ENCODE assay signal across 22 cellular contexts in the genomic region with DNA sequence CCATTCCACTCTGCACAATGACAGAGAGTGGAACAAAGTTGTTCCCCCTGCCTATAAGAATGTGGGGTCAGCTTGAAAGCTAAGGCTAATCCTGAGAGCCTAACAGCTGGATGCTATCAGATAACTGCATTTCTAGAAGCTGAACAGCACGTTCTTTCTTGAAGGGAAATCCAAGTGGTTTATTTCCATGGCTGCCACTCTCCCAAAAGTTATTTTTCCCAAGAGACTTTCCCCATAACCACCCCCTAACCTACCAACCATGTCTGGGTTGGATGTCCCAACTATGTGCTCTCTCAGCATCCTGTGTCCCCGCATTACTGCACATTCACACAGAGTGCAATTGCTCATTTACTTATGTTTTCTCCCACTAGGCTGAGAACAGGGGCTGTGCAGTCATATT.
"Had no signal": no experiment of that assay in that cellular context is flagged by ENCODE, and none has a peak within 500 bp of the region (broad histone marks: within the 10 kb centered on the region; RNA-seq: fewer than 3 reads in every experiment).

No MANE protein-coding gene starts in this region.

- H3K9me3 ChIP-seq: psoas muscle, sigmoid colon had no signal

- H3K27ac Mint-ChIP-seq: activated naive CD8-positive, alpha-beta T cell treated with anti-CD3 and anti-CD28 coated beads, Interleukin-2, amount 10 ng/mL, durations not matched to agents 7 days and 5 days; activated T-helper 1 cell treated with anti-CD3 and anti-CD28 coated beads, Interleukin-12 subunit alpha, Interleukin-12 subunit beta, Interleukin-2, Interleukin-4 antibody, amounts not matched to agents 30 ng/mL and 10 ng/mL and 1 ng/mL, durations not matched to agents 14 hours and 24 hours and 36 hours; dendritic cell treated with granulocyte-macrophage colony-stimulating factor and Interleukin-4, amounts not matched to agents 40 ng/mL and 50 ng/mL, for 4 days; effector memory CD8-positive, alpha-beta T cell; immature natural killer cell; memory B cell; natural killer cell; stimulated activated effector memory CD8-positive, alpha-beta T cell treated with anti-CD3 and anti-CD28 coated beads, Interleukin-12 subunit alpha, Interleukin-12 subunit beta, amount 100 ng/mL, for 72 hours had no signal

- H3K27me3 ChIP-seq: sigmoid colon had no signal

- H3K4me3 ChIP-seq: psoas muscle, sigmoid colon had no signal

- H3K4me1 ChIP-seq: psoas muscle, sigmoid colon had no signal

- H3K4me3 Mint-ChIP-seq: activated naive CD8-positive, alpha-beta T cell treated with anti-CD3 and anti-CD28 coated beads, Interleukin-2, amount 10 ng/mL, durations not matched to agents 7 days and 5 days; activated T-helper 1 cell treated with anti-CD3 and anti-CD28 coated beads, Interleukin-12 subunit alpha, Interleukin-12 subunit beta, Interleukin-2, Interleukin-4 antibody, amounts not matched to agents 30 ng/mL and 10 ng/mL and 1 ng/mL, durations not matched to agents 14 hours and 24 hours and 36 hours; dendritic cell treated with granulocyte-macrophage colony-stimulating factor and Interleukin-4, amounts not matched to agents 40 ng/mL and 50 ng/mL, for 4 days; effector memory CD8-positive, alpha-beta T cell; immature natural killer cell; memory B cell; natural killer cell; stimulated activated effector memory CD8-positive, alpha-beta T cell treated with anti-CD3 and anti-CD28 coated beads, Interleukin-12 subunit alpha, Interleukin-12 subunit beta, amount 100 ng/mL, for 72 hours had no signal

- FAIRE-seq: frontal cortex, urothelium cell line had no signal

- H3K27me3 Mint-ChIP-seq: dendritic cell treated with granulocyte-macrophage colony-stimulating factor and Interleukin-4, amounts not matched to agents 40 ng/mL and 50 ng/mL, for 4 days; memory B cell had no signal

- H3K27ac ChIP-seq: psoas muscle, sigmoid colon had no signal

- ATAC-seq: activated CD4-positive, CD25-positive, alpha-beta regulatory T cell treated with anti-CD3 and anti-CD28 coated beads, Interleukin-2, amount 50 U/mL, for 24 hours; effector memory CD8-positive, alpha-beta T cell; natural killer cell; psoas muscle; stimulated activated effector memory CD8-positive, alpha-beta T cell treated with anti-CD3 and anti-CD28 coated beads, Interleukin-12 subunit alpha, Interleukin-12 subunit beta, amount 100 ng/mL, for 72 hours had no signal

- DNase-seq: activated CD4-positive, alpha-beta T cell treated with anti-CD3 and anti-CD28 coated beads, Interleukin-2, amount 50 U/mL, for 1 hour; activated CD8-positive, alpha-beta memory T cell treated with anti-CD3 and anti-CD28 coated beads for 24 hours; activated naive CD8-positive, alpha-beta T cell treated with anti-CD3 and anti-CD28 coated beads, Interleukin-2, amount 10 ng/mL, durations not matched to agents 7 days and 5 days; anterior cingulate cortex; cerebellar nuclear complex; effector memory CD8-positive, alpha-beta T cell; head of caudate nucleus; immature natural killer cell; natural killer cell; psoas muscle; sigmoid colon; stimulated activated CD4-positive, alpha-beta T cell treated with anti-CD3 and anti-CD28 coated beads, Interleukin-12 subunit alpha, Interleukin-12 subunit beta, amount 100 ng/mL, for 4 hours; stimulated activated CD4-positive, alpha-beta T cell treated with anti-CD3 and anti-CD28 coated beads, Interleukin-2, amount 100 ng/mL, for 24 hours; T-helper 1 cell; T1000 had no signal

- H3K9me3 Mint-ChIP-seq: activated naive CD8-positive, alpha-beta T cell treated with anti-CD3 and anti-CD28 coated beads, Interleukin-2, amount 10 ng/mL, durations not matched to agents 7 days and 5 days; activated T-helper 1 cell treated with anti-CD3 and anti-CD28 coated beads, Interleukin-12 subunit alpha, Interleukin-12 subunit beta, Interleukin-2, Interleukin-4 antibody, amounts not matched to agents 30 ng/mL and 10 ng/mL and 1 ng/mL, durations not matched to agents 14 hours and 24 hours and 36 hours; dendritic cell treated with granulocyte-macrophage colony-stimulating factor and Interleukin-4, amounts not matched to agents 40 ng/mL and 50 ng/mL, for 4 days; effector memory CD8-positive, alpha-beta T cell; immature natural killer cell; memory B cell; natural killer cell; stimulated activated effector memory CD8-positive, alpha-beta T cell treated with anti-CD3 and anti-CD28 coated beads, Interleukin-12 subunit alpha, Interleukin-12 subunit beta, amount 100 ng/mL, for 72 hours had no signal

- H3K36me3 Mint-ChIP-seq: activated naive CD8-positive, alpha-beta T cell treated with anti-CD3 and anti-CD28 coated beads, Interleukin-2, amount 10 ng/mL, durations not matched to agents 7 days and 5 days; immature natural killer cell; memory B cell; natural killer cell; stimulated activated effector memory CD8-positive, alpha-beta T cell treated with anti-CD3 and anti-CD28 coated beads, Interleukin-12 subunit alpha, Interleukin-12 subunit beta, amount 100 ng/mL, for 72 hours had no signal

- H3K4me1 Mint-ChIP-seq: immature natural killer cell; memory B cell; natural killer cell; stimulated activated effector memory CD8-positive, alpha-beta T cell treated with anti-CD3 and anti-CD28 coated beads, Interleukin-12 subunit alpha, Interleukin-12 subunit beta, amount 100 ng/mL, for 72 hours had no signal

- H3K36me3 ChIP-seq: sigmoid colon had no signal
